ENCODE assay signal across 1 cellular context in the genomic region with DNA sequence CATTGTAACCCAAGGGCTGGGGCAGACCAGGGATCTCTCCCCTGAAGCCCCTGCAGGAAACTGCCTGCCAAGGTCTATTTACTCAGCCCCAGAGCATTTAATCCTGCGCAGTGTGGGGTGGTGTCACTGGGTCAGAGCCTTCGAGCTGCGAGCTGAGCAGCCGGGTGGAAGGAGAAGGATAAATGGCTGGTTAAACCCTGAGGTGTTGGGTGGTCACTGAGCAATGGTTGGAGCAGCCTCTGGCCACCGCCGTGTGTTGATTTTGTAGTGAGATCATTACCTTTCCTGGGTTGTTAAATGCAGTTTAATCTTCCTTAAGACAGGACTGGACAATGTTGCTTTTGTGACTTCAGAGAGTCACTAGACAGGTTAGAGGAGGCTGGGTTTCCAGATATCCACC.
TF ChIP-seq lines count a peak whose summit lies in the region.

No MANE protein-coding gene starts in this region.

TF ChIP-seq in GM23338, 12 proteins besides CTCF, POLR2A, EP300 and RAD21 (continued from another document):
- TF ChIP-seq, protein P1, sequence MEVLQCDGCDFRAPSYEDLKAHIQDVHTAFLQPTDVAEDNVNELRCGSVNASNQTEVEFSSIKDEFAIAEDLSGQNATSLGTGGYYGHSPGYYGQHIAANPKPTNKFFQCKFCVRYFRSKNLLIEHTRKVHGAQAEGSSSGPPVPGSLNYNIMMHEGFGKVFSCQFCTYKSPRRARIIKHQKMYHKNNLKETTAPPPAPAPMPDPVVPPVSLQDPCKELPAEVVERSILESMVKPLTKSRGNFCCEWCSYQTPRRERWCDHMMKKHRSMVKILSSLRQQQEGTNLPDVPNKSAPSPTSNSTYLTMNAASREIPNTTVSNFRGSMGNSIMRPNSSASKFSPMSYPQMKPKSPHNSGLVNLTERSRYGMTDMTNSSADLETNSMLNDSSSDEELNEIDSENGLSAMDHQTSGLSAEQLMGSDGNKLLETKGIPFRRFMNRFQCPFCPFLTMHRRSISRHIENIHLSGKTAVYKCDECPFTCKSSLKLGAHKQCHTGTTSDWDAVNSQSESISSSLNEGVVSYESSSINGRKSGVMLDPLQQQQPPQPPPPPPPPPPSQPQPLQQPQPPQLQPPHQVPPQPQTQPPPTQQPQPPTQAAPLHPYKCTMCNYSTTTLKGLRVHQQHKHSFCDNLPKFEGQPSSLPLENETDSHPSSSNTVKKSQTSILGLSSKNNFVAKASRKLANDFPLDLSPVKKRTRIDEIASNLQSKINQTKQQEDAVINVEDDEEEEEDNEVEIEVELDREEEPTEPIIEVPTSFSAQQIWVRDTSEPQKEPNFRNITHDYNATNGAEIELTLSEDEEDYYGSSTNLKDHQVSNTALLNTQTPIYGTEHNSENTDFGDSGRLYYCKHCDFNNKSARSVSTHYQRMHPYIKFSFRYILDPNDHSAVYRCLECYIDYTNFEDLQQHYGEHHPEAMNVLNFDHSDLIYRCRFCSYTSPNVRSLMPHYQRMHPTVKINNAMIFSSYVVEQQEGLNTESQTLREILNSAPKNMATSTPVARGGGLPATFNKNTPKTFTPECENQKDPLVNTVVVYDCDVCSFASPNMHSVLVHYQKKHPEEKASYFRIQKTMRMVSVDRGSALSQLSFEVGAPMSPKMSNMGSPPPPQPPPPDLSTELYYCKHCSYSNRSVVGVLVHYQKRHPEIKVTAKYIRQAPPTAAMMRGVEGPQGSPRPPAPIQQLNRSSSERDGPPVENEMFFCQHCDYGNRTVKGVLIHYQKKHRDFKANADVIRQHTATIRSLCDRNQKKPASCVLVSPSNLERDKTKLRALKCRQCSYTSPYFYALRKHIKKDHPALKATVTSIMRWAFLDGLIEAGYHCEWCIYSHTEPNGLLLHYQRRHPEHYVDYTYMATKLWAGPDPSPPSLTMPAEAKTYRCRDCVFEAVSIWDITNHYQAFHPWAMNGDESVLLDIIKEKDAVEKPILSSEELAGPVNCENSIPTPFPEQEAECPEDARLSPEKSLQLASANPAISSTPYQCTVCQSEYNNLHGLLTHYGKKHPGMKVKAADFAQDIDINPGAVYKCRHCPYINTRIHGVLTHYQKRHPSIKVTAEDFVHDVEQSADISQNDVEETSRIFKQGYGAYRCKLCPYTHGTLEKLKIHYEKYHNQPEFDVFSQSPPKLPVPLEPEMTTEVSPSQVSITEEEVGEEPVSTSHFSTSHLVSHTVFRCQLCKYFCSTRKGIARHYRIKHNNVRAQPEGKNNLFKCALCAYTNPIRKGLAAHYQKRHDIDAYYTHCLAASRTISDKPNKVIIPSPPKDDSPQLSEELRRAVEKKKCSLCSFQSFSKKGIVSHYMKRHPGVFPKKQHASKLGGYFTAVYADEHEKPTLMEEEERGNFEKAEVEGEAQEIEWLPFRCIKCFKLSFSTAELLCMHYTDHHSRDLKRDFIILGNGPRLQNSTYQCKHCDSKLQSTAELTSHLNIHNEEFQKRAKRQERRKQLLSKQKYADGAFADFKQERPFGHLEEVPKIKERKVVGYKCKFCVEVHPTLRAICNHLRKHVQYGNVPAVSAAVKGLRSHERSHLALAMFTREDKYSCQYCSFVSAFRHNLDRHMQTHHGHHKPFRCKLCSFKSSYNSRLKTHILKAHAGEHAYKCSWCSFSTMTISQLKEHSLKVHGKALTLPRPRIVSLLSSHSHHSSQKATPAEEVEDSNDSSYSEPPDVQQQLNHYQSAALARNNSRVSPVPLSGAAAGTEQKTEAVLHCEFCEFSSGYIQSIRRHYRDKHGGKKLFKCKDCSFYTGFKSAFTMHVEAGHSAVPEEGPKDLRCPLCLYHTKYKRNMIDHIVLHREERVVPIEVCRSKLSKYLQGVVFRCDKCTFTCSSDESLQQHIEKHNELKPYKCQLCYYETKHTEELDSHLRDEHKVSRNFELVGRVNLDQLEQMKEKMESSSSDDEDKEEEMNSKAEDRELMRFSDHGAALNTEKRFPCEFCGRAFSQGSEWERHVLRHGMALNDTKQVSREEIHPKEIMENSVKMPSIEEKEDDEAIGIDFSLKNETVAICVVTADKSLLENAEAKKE (CRISPR knock-in tag; IDR thresholded peaks at IDR 0.05), result no peak
- no peak for TF ChIP-seq NANOG (IDR thresholded peaks at IDR 0.05; ENCODE audit: borderline replicate concordance)
- TF ChIP-seq POLR2AphosphoS5 (IDR thresholded peaks at IDR 0.05; ENCODE audit: low read depth), result no peak
